24 cellular contexts compared by ENCODE assay signal in the genomic region with DNA sequence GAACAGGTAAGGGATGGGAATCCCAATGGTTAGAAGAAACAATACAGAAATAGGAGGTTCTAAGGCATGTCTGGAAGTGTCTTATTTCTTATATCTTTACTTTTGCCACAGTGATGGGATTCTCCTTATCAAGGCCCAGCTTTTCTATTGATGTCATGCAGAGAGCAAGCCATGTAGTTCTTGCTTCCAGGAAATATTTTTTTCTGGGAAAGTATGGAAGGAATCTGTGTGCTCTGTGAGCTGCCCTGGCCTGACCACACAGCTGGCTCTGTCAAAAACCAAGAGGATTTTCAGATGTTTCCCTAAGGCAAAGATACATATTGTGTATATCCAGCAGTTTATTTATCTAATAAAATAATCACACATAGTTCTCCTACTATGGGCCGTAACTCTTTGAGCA.
DNase-seq lines count a peak whose midpoint lies in the region; ATAC-seq and TF ChIP-seq lines count a peak whose summit lies in the region.
"Had no signal": no experiment of that assay in that cellular context is flagged by ENCODE, and none has a peak within 500 bp of the region (broad histone marks: within the 10 kb centered on the region; RNA-seq: fewer than 3 reads in every experiment).

No MANE protein-coding gene starts in this region.

- H2BK15ac ChIP-seq in mesenchymal stem cell (ENCODE audit: low read depth, poor library complexity, severe bottlenecking): no peak overlapping the region

- H2AFZ ChIP-seq in fibroblast of lung (ENCODE audit: low read length) (no peak overlapping the region), mesenchymal stem cell (ENCODE audit: low read depth, low read length) (no peak overlapping the region)

- no peak overlapping the region for H4K91ac ChIP-seq in mesenchymal stem cell (ENCODE audit: low read length)

- no peak for TF ChIP-seq CTCF in fibroblast of lung (conservative IDR thresholded peaks at IDR 0.05 in 1 of 2, IDR thresholded peaks at IDR 0.05 in 1 of 2; ENCODE audit: low read depth in 1 of 2, low read length in 2 of 2)

- H3K79me2 ChIP-seq in fibroblast of lung (ENCODE audit: control insufficient read depth, insufficient read depth, low read length): no peaks in the 10 kb centered on the region

- H3K14ac ChIP-seq in mesenchymal stem cell (ENCODE audit: low read length in 2 of 2): no peak overlapping the region

- H3K4me3 ChIP-seq in fibroblast of lung (replicated peaks in 1 of 4; ENCODE audit: control extremely low read depth in 1 of 4, insufficient read depth in 1 of 4, low read depth in 3 of 4, low read length in 4 of 4) (no peak overlapping the region), mesenchymal stem cell (ENCODE audit: insufficient read depth in 1 of 2, low read depth in 1 of 2, low read length in 2 of 2) (no peak overlapping the region)
- H3K4me3 ChIP-seq: Peyer's patch, prostate gland, SJSA1, skin epidermis, suprapubic skin had no signal

- no peak overlapping the region for H2BK5ac ChIP-seq in mesenchymal stem cell (ENCODE audit: low read depth, low read length, poor library complexity, severe bottlenecking)

- no peak overlapping the region for H3K23ac ChIP-seq in mesenchymal stem cell (ENCODE audit: low read length in 2 of 2)

- no peak overlapping the region for H2AK5ac ChIP-seq in mesenchymal stem cell (ENCODE audit: low read length, severe bottlenecking)

- H3K27me3 ChIP-seq in fibroblast of lung (ENCODE audit: control insufficient read depth, insufficient read depth, low read length) (no peaks in the 10 kb centered on the region), mesenchymal stem cell (ENCODE audit: control insufficient read depth in 1 of 2, insufficient read depth in 1 of 2, low read length in 2 of 2) (no peaks in the 10 kb centered on the region)
- H3K27me3 ChIP-seq: Peyer's patch, SJSA1, suprapubic skin had no signal

- H4K20me1 ChIP-seq in fibroblast of lung (ENCODE audit: control insufficient read depth, extremely low read depth, insufficient read depth, low read length): no peaks in the 10 kb centered on the region

- no peaks in the 10 kb centered on the region for H3K79me1 ChIP-seq in mesenchymal stem cell (replicated peaks; ENCODE audit: low read length, poor library complexity, severe bottlenecking)

- H3K4ac ChIP-seq in mesenchymal stem cell (ENCODE audit: low read depth in 1 of 2, low read length in 2 of 2): no peak overlapping the region

- H2BK120ac ChIP-seq in mesenchymal stem cell (ENCODE audit: low read depth, low read length): no peak overlapping the region

- H3K9ac ChIP-seq in fibroblast of lung (ENCODE audit: insufficient read depth, low read length) (no peak overlapping the region), mesenchymal stem cell (ENCODE audit: low read length) (no peak overlapping the region)

- no peak overlapping the region for H3K18ac ChIP-seq in mesenchymal stem cell (ENCODE audit: low read depth in 1 of 2, low read length in 2 of 2)

- in situ Hi-C loops in ACHN (cut with HindIII; ENCODE audit: low pct_ligation_motif_present, low pct_unique_long_range_greater_than_20kb, low sequenced_read_pairs): no loop called here

- ATAC-seq in GM19463 (IDR thresholded peaks at IDR 0.05; ENCODE audit: unreplicated experiment) (no peak), HG03095 (IDR thresholded peaks at IDR 0.05; ENCODE audit: unreplicated experiment) (no peak)
- ATAC-seq: CD8-positive, alpha-beta T cell; left lobe of liver; stimulated activated memory B cell treated with anti-CD40 and anti-IgM and Interleukin-4, amounts not matched to agents 10 μg/mL and 1 μg/mL and 100 μg/mL, for 72 hours had no signal

- H3K36me3 ChIP-seq in fibroblast of lung (ENCODE audit: control insufficient read depth, insufficient read depth, low read length): no peaks in the 10 kb centered on the region
- no peaks in the 10 kb centered on the region for H3K36me3 ChIP-seq in mesenchymal stem cell (ENCODE audit: control insufficient read depth in 1 of 2, insufficient read depth in 2 of 2, low read depth in 1 of 2, low read length in 2 of 2)
- H3K36me3 ChIP-seq: Peyer's patch, prostate gland, SJSA1, suprapubic skin had no signal

- H2BK12ac ChIP-seq in mesenchymal stem cell (ENCODE audit: low read length in 2 of 2): no peak overlapping the region

- no CpG with 5 or more reads among the region's 1 CpG for WGBS in mesenchymal stem cell

- H3K9me3 ChIP-seq in fibroblast of lung (ENCODE audit: control insufficient read depth, insufficient read depth, low read depth, low read length) (no peaks in the 10 kb centered on the region), mesenchymal stem cell (ENCODE audit: control insufficient read depth, low read length) (no peaks in the 10 kb centered on the region)
- H3K9me3 ChIP-seq: Peyer's patch, prostate gland, SJSA1, suprapubic skin had no signal

- H4K8ac ChIP-seq in mesenchymal stem cell (ENCODE audit: low read length): no peak overlapping the region

- H3K4me1 ChIP-seq in fibroblast of lung (ENCODE audit: control insufficient read depth, extremely low read depth, insufficient read depth, low read length) (peaks cover 2% of the 10 kb centered on the region), mesenchymal stem cell (ENCODE audit: control insufficient read depth, insufficient read depth, low read depth, low read length) (no peaks in the 10 kb centered on the region)
- H3K4me1 ChIP-seq: Peyer's patch, prostate gland, SJSA1 had no signal

- peak overlapping the region; percentile 47 for H3K27ac ChIP-seq in fibroblast of lung (ENCODE audit: insufficient read depth, low read length)
- no peak overlapping the region for H3K27ac ChIP-seq in mesenchymal stem cell (ENCODE audit: low read length, poor library complexity, severe bottlenecking)
- H3K27ac ChIP-seq: Peyer's patch, prostate gland, SJSA1, skin epidermis, suprapubic skin had no signal

- H3K4me2 ChIP-seq in fibroblast of lung (ENCODE audit: extremely low read depth, insufficient read depth, low read length) (no peak overlapping the region), mesenchymal stem cell (ENCODE audit: low read length, poor library complexity, severe bottlenecking) (no peak overlapping the region)

- DNase-seq in AG08396 (ENCODE audit: low spot score) (peak; percentile 46), NCI-H226 (peak; percentile 72), fibroblast of lung (ENCODE audit: low read depth in 2 of 2) (peak; percentile 83 to 85), mesenchymal stem cell (peak; percentile 25), ACHN (no peak), NAMALWA (ENCODE audit: low spot score) (no peak)
- DNase-seq: activated CD4-positive, alpha-beta T cell treated with anti-CD3 and anti-CD28 coated beads for 4 hours; activated naive CD4-positive, alpha-beta T cell treated with anti-CD3 and anti-CD28 coated beads for 36 hours; activated T-cell treated with anti-CD3 and anti-CD28 coated beads, Interleukin-2, amount 50 U/mL, for 48 hours; CD8-positive, alpha-beta T cell; effector CD4-positive, alpha-beta T cell; erythroblast; head of caudate nucleus; NCI-H1105 treated with DMSO at 0.1 percent for 48 hours; NCI-H510A treated with DMSO at 0.1 percent for 48 hours; Peyer's patch had no signal

Comparison
In these comparisons a context has a peak if more than half of its experiments do, and no peak if none do; other contexts are left out.
1. DNase-seq: peak in AG08396 (single experiment), NCI-H226 (single experiment), fibroblast of lung (2 of 2) and mesenchymal stem cell (single experiment); none in ACHN (single experiment) and NAMALWA (single experiment).